ENCODE assay signal across 8 cellular contexts in genomic region chr19:1039646-1040475, GRCh38. TPM values are rescaled to one million over a fixed set of nuclear protein-coding genes. Genes with fewer than 3 reads are reported as not detected.
A peak's percentile ranks its signal among the peaks of the same experiment; 100 is the strongest.
DNase-seq lines count a peak whose midpoint lies in the region; ATAC-seq, FAIRE-seq and TF ChIP-seq lines count a peak whose summit lies in the region.

Gene ABCA7, plus strand, starts transcription at chr19:1040107. Its CDS starts 1,255 bp downstream, at chr19:1041362.

- intact Hi-C loops in psoas muscle (cut with DNase I) = loop anchor here (5.0 kb wide), 1 partner anchor 52 kb away; no protein-coding TSS in a partner anchor

- H3K27ac ChIP-seq in right atrium auricular region (peak within 1 kb of the TSS; percentile 1 to 41), psoas muscle (peak within 1 kb of the TSS; percentile 82)

- H3K27me3 ChIP-seq in right atrium auricular region (no peaks in the 10 kb centered on the region), psoas muscle (ENCODE audit: insufficient read depth in 3 of 3, low read length in 2 of 3) (no peaks in the 10 kb centered on the region)

- H3K9me3 ChIP-seq in right atrium auricular region = no peaks in the 10 kb centered on the region
- H3K9me3 ChIP-seq in psoas muscle = no peaks in the 10 kb centered on the region

- H3K4me1 ChIP-seq in right atrium auricular region (peaks cover 0 to 30% of the 10 kb centered on the region in 2 donors), psoas muscle (peaks cover 32% of the 10 kb centered on the region)

- H3K36me3 ChIP-seq in right atrium auricular region (peaks cover 16% of the 10 kb centered on the region), psoas muscle (ENCODE audit: insufficient read depth in 1 of 2, low read depth in 1 of 2) (peaks cover 0 to 11% of the 10 kb centered on the region in 2 donors)

- WGBS in psoas muscle, 3 donors = 1 to 2% (median 1%) methylated on average over 43 to 56 of the region's 56 CpGs

- no peak for TF ChIP-seq CTCF in right atrium auricular region (IDR thresholded peaks at IDR 0.05)
- no peak for TF ChIP-seq CTCF in psoas muscle (IDR thresholded peaks at IDR 0.05)

- H3K4me3 ChIP-seq in right atrium auricular region (peak within 1 kb of the TSS; percentile 36 to 55), psoas muscle (peak within 1 kb of the TSS; percentile 74)

- peak; percentile 35 for FAIRE-seq in urothelium cell line (lab: Jason Lieb, UNC)

- ATAC-seq in GM18502 (IDR thresholded peaks at IDR 0.05; ENCODE audit: poor library complexity, unreplicated experiment) = peak; percentile 74
- ATAC-seq in HG02943 (IDR thresholded peaks at IDR 0.05; ENCODE audit: low read depth, unreplicated experiment) = peak; percentile 52
- ATAC-seq in psoas muscle = peak; percentile 89 to 92 (median 91)

- DNase-seq in NCI-H187 treated with DMSO at 0.1 percent for 48 hours (lab: John Stamatoyannopoulos, UW) (peak; percentile 95), T-helper 2 cell (peak; percentile 98 to 100 (median 99)), amygdala (lab: John Stamatoyannopoulos, UW) (peak; percentile 27 to 97 (median 86)), right atrium auricular region (ENCODE audit: low spot score) (peak; percentile 96), psoas muscle (peak; percentile 98 to 99), urothelium cell line (ENCODE audit: low spot score) (peak; percentile 94)

RNA-seq across cellular contexts. Expression of gene ABCA7, which starts in this region (rescaled TPM):
- total RNA-seq in right atrium auricular region (1 to 10 TPM; 4.8 to 5.9 TPM), psoas muscle (10 to 100 TPM in 3 of 4 donors, 1 to 10 TPM in 1; 5.2 to 19.5 (median 16.5) TPM)
- 10 to 100 TPM in 1 of 3 donors, 1 to 10 TPM in 2; 2.6 to 10.1 (median 3.3) TPM for polyA plus RNA-seq in psoas muscle

Comparison
In these comparisons a context has a peak if more than half of its experiments do, and no peak if none do; other contexts are left out.
1. Peak in every context shown above with its lines: DNase-seq, ATAC-seq, H3K4me3 ChIP-seq and H3K27ac ChIP-seq.